ENCODE assay signal across 22 cellular contexts in genomic region chr20:24766143-24766527, GRCh38.
"Had no signal": no experiment of that assay in that cellular context is flagged by ENCODE, and none has a peak within 500 bp of the region (broad histone marks: within the 10 kb centered on the region; RNA-seq: fewer than 3 reads in every experiment).

No MANE protein-coding gene starts in this region.

- H2AFZ ChIP-seq: PC-9 had no signal

- DNase-seq: activated B cell treated with CpG ODN at 0.5 μM for 24 hours; activated CD4-positive, alpha-beta T cell treated with anti-CD3 and anti-CD28 coated beads, Interleukin-2, amount 50 U/mL, for 1 hour; activated CD8-positive, alpha-beta T cell treated with anti-CD3 and anti-CD28 coated beads for 36 hours; activated gamma-delta T cell; activated naive CD4-positive, alpha-beta T cell treated with anti-CD3 and anti-CD28 coated beads, Interleukin-2, amount 10 ng/mL, durations not matched to agents 7 days and 5 days; activated naive CD8-positive, alpha-beta T cell treated with anti-CD3 and anti-CD28 coated beads for 36 hours; activated T-cell treated with anti-CD3 and anti-CD28 coated beads for 4 hours; activated T-cell treated with anti-CD3 and anti-CD28 coated beads, Interleukin-2, amount 50 U/mL, for 48 hours; cerebellar nuclear complex; Kasumi-1; NCI-H1105 treated with DMSO at 0.1 percent for 48 hours; NCI-H1436 treated with DMSO at 0.1 percent for 48 hours; NCI-H187; NCI-H2081; NCI-H510A treated with DMSO at 0.1 percent for 48 hours; NCI-H69; PC-9; SIG-M5; T-helper 17 cell; T-helper 9 cell had no signal

- H3K27ac ChIP-seq: PC-9 had no signal

- ATAC-seq: activated CD8-positive, alpha-beta T cell treated with anti-CD3 and anti-CD28 coated beads for 36 hours; activated T-helper 17 cell treated with anti-CD3 and anti-CD28 coated beads, Interleukin-2, amount 50 U/mL, for 72 hours; K562; T-helper 17 cell had no signal

- H3K9me3 Mint-ChIP-seq: activated B cell treated with CpG ODN at 0.5 μM for 24 hours; activated CD8-positive, alpha-beta T cell treated with anti-CD3 and anti-CD28 coated beads for 36 hours; activated naive CD4-positive, alpha-beta T cell treated with anti-CD3 and anti-CD28 coated beads, Interleukin-2, amount 10 ng/mL, durations not matched to agents 7 days and 5 days; activated naive CD8-positive, alpha-beta T cell treated with anti-CD3 and anti-CD28 coated beads for 36 hours; activated T-helper 17 cell treated with anti-CD3 and anti-CD28 coated beads, Interleukin-2, amount 50 U/mL, for 72 hours had no signal

- H3K4me3 Mint-ChIP-seq: activated B cell treated with CpG ODN at 0.5 μM for 24 hours; activated CD8-positive, alpha-beta T cell treated with anti-CD3 and anti-CD28 coated beads for 36 hours; activated naive CD4-positive, alpha-beta T cell treated with anti-CD3 and anti-CD28 coated beads, Interleukin-2, amount 10 ng/mL, durations not matched to agents 7 days and 5 days; activated naive CD8-positive, alpha-beta T cell treated with anti-CD3 and anti-CD28 coated beads for 36 hours; activated T-helper 17 cell treated with anti-CD3 and anti-CD28 coated beads, Interleukin-2, amount 50 U/mL, for 72 hours; T-helper 17 cell had no signal

- H3K27ac Mint-ChIP-seq: activated B cell treated with CpG ODN at 0.5 μM for 24 hours; activated CD8-positive, alpha-beta T cell treated with anti-CD3 and anti-CD28 coated beads for 36 hours; activated naive CD4-positive, alpha-beta T cell treated with anti-CD3 and anti-CD28 coated beads, Interleukin-2, amount 10 ng/mL, durations not matched to agents 7 days and 5 days; activated naive CD8-positive, alpha-beta T cell treated with anti-CD3 and anti-CD28 coated beads for 36 hours; activated T-helper 17 cell treated with anti-CD3 and anti-CD28 coated beads, Interleukin-2, amount 50 U/mL, for 72 hours; T-helper 17 cell had no signal

- H3K4me2 ChIP-seq: PC-9 had no signal

- H3K4me3 ChIP-seq: K562, PC-9 had no signal

- H3K4me1 Mint-ChIP-seq: activated naive CD4-positive, alpha-beta T cell treated with anti-CD3 and anti-CD28 coated beads, Interleukin-2, amount 10 ng/mL, durations not matched to agents 7 days and 5 days; activated naive CD8-positive, alpha-beta T cell treated with anti-CD3 and anti-CD28 coated beads for 36 hours; activated T-helper 17 cell treated with anti-CD3 and anti-CD28 coated beads, Interleukin-2, amount 50 U/mL, for 72 hours; T-helper 17 cell had no signal
